ENCODE assay signal across 30 cellular contexts in the genomic region with DNA sequence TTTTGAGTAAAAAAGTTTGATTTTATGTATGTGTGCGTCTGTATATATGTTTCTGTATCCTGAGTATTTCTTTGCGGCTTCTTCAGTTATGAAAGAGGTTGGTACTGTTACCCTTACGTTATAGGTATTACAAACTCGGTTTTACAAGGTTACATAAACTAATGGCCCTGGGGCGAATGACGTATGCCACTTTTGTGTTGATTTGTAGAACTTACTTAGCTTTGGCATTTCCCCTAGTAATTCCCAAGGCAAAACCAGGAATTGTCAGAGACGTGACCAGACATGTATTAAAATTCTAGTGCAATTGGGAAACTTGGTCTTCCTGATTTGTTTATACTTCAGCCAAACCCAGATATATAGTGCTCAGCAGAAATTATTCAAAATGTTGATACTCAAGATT.
DNase-seq lines count a peak whose midpoint lies in the region; ATAC-seq, FAIRE-seq and TF ChIP-seq lines count a peak whose summit lies in the region.
"Had no signal": no experiment of that assay in that cellular context is flagged by ENCODE, and none has a peak within 500 bp of the region (broad histone marks: within the 10 kb centered on the region; RNA-seq: fewer than 3 reads in every experiment).

No MANE protein-coding gene starts in this region.

- H3K36me3 Mint-ChIP-seq in CD4-positive, alpha-beta T cell (ENCODE audit: low read depth) = peaks cover 58% of the 10 kb centered on the region
- H3K36me3 Mint-ChIP-seq in naive thymus-derived CD8-positive, alpha-beta T cell = peaks cover 12 to 35% (median 23%) of the 10 kb centered on the region in 3 donors

- intact Hi-C loops in CD4-positive, alpha-beta T cell (cut with DNase I, micrococcal nuclease) = loop anchor here in 1 of 2 experiments (5.0 kb wide), 1 partner anchor 37 kb away; no protein-coding TSS in a partner anchor
- intact Hi-C loops in breast epithelium (cut with DNase I; ENCODE audit: low total_unique reads) (no loop called here), tibial artery (cut with DNase I; ENCODE audit: low total_unique reads) (no loop called here)

- H3K9me3 ChIP-seq in CD4-positive, alpha-beta T cell (ENCODE audit: control insufficient read depth, low read length) = no peaks in the 10 kb centered on the region
- H3K9me3 ChIP-seq in breast epithelium (no peaks in the 10 kb centered on the region), tibial artery (no peaks in the 10 kb centered on the region)
- H3K9me3 ChIP-seq: body of pancreas, heart right ventricle, SJCRH30, tibial nerve had no signal

- H3K27ac ChIP-seq in CD4-positive, alpha-beta T cell (ENCODE audit: low read depth, low read length) = no peak overlapping the region
- H3K27ac ChIP-seq in breast epithelium = peak overlapping the region; percentile 79 to 84
- H3K27ac ChIP-seq in tibial artery = no peak overlapping the region
- H3K27ac ChIP-seq: body of pancreas, SJCRH30, tibial nerve had no signal

- peaks cover 81% of the 10 kb centered on the region for H3K4me1 Mint-ChIP-seq in CD4-positive, alpha-beta T cell (ENCODE audit: low read depth)
- H3K4me1 Mint-ChIP-seq in naive thymus-derived CD8-positive, alpha-beta T cell = peaks cover 27 to 71% (median 51%) of the 10 kb centered on the region in 4 donors

- H3K27ac Mint-ChIP-seq in CD4-positive, alpha-beta T cell = peak overlapping the region; percentile 98
- H3K27ac Mint-ChIP-seq in naive thymus-derived CD8-positive, alpha-beta T cell = peak overlapping the region in 7 of 10 donors; percentile 8 to 96 (median 16)

- peaks cover 0 to 7% of the 10 kb centered on the region in 2 donors for H3K4me1 ChIP-seq in breast epithelium
- peaks cover 0 to 5% (median 0%) of the 10 kb centered on the region in 4 donors for H3K4me1 ChIP-seq in tibial artery
- H3K4me1 ChIP-seq: body of pancreas, SJCRH30 had no signal

- no peaks in the 10 kb centered on the region for H3K9me3 Mint-ChIP-seq in CD4-positive, alpha-beta T cell
- no peaks in the 10 kb centered on the region for H3K9me3 Mint-ChIP-seq in naive thymus-derived CD8-positive, alpha-beta T cell

- no peak overlapping the region for H3K4me3 Mint-ChIP-seq in CD4-positive, alpha-beta T cell
- H3K4me3 Mint-ChIP-seq in naive thymus-derived CD8-positive, alpha-beta T cell = no peak overlapping the region
- H3K4me3 Mint-ChIP-seq: neural crest cell had no signal

- no peak for FAIRE-seq in HTR-8/SVneo (lab: Jason Lieb, UNC)
- FAIRE-seq in H54 (lab: Jason Lieb, UNC) = no peak
- FAIRE-seq: RCC 7860 had no signal

- CTCF ChIA-PET in CD4-positive, alpha-beta T cell (lab: Charles Lee) = no interaction called here

- no peak for DNase-seq in CD4-positive, alpha-beta T cell
- DNase-seq in HTR-8/SVneo (ENCODE audit: insufficient read length, low spot score) = peak; percentile 13
- peak in 1 of 2 donors; percentile 82 for DNase-seq in breast epithelium (ENCODE audit: low spot score in 2 of 2)
- DNase-seq in naive thymus-derived CD8-positive, alpha-beta T cell = no peak
- no peak for DNase-seq in activated CD8-positive, alpha-beta memory T cell treated with anti-CD3 and anti-CD28 coated beads, Interleukin-2, amount 50 U/mL, for 48 hours
- DNase-seq in tibial artery = no peak
- DNase-seq in H54 (ENCODE audit: insufficient read length, low spot score) = no peak
- DNase-seq: activated CD4-positive, alpha-beta T cell treated with anti-CD3 and anti-CD28 coated beads, Interleukin-2, amount 50 U/mL, for 4 hours; activated naive CD4-positive, alpha-beta T cell; activated T-cell treated with anti-CD3 and anti-CD28 coated beads for 4 hours; body of pancreas; Calu3; DND-41; erythroblast; foreskin fibroblast; H7; heart right ventricle; KBM-7; left cardiac atrium; NCI-H1417 treated with DMSO at 0.1 percent for 48 hours; NCI-H2081; NCI-H2227 treated with DMSO at 0.1 percent for 48 hours; posterior cingulate gyrus; SJCRH30; stimulated activated CD4-positive, alpha-beta T cell treated with anti-CD3 and anti-CD28 coated beads, Interleukin-15, amount 100 ng/mL, for 24 hours; stimulated activated naive CD4-positive, alpha-beta T cell treated with Interleukin-2 at 50 U/mL for 16 hours had no signal

- H3K4me3 ChIP-seq in breast epithelium (no peak overlapping the region), tibial artery (no peak overlapping the region)
- H3K4me3 ChIP-seq: body of pancreas, heart right ventricle, SJCRH30, tibial nerve had no signal

- no peak for ATAC-seq in CD4-positive, alpha-beta T cell (ENCODE audit: poor library complexity)
- no peak for ATAC-seq in naive thymus-derived CD8-positive, alpha-beta T cell
- ATAC-seq in HG02870 (IDR thresholded peaks at IDR 0.05; ENCODE audit: unreplicated experiment) = no peak
- ATAC-seq: body of pancreas, heart right ventricle, left cardiac atrium had no signal

- no peak for TF ChIP-seq POLR2A in breast epithelium (IDR thresholded peaks at IDR 0.05)
- TF ChIP-seq POLR2A in H54 (IDR thresholded peaks at IDR 0.05; ENCODE audit: low read depth, low read length) = no peak

- no peaks in the 10 kb centered on the region for H3K36me3 ChIP-seq in breast epithelium
- peaks cover 0 to 8% (median 5%) of the 10 kb centered on the region in 3 donors for H3K36me3 ChIP-seq in tibial artery
- H3K36me3 ChIP-seq: SJCRH30 had no signal

- no peaks in the 10 kb centered on the region for H3K27me3 Mint-ChIP-seq in CD4-positive, alpha-beta T cell
- H3K27me3 Mint-ChIP-seq in naive thymus-derived CD8-positive, alpha-beta T cell = no peaks in the 10 kb centered on the region

- POLR2A ChIA-PET in CD4-positive, alpha-beta T cell (lab: Charles Lee) = interaction anchor here (0.6 to 5.7 kb wide), 3 partner anchors 13 to 247 kb away, joined by 3 to 106 read pairs (median 4); no protein-coding TSS in a partner anchor
- POLR2A ChIA-PET in naive thymus-derived CD8-positive, alpha-beta T cell (lab: Charles Lee) = no interaction called here

- TF ChIP-seq CTCF in CD4-positive, alpha-beta T cell (IDR thresholded peaks at IDR 0.05) = no peak
- TF ChIP-seq CTCF in breast epithelium (IDR thresholded peaks at IDR 0.05) (no peak), tibial artery (IDR thresholded peaks at IDR 0.05) (no peak)

- no peaks in the 10 kb centered on the region for H3K27me3 ChIP-seq in CD4-positive, alpha-beta T cell (ENCODE audit: control insufficient read depth, insufficient read depth, low read length)
- no peaks in the 10 kb centered on the region for H3K27me3 ChIP-seq in breast epithelium
- H3K27me3 ChIP-seq in tibial artery = no peaks in the 10 kb centered on the region
- H3K27me3 ChIP-seq: body of pancreas, heart right ventricle, SJCRH30, tibial nerve had no signal

Comparison
In these comparisons a context has a peak if more than half of its experiments do, and no peak if none do; other contexts are left out.
1. H3K27ac ChIP-seq: peak in breast epithelium (2 of 2); none in CD4-positive, alpha-beta T cell (single experiment) and tibial artery (0 of 2).